Comparison of ENCODE assay signal across 28 cellular contexts in the genomic region with DNA sequence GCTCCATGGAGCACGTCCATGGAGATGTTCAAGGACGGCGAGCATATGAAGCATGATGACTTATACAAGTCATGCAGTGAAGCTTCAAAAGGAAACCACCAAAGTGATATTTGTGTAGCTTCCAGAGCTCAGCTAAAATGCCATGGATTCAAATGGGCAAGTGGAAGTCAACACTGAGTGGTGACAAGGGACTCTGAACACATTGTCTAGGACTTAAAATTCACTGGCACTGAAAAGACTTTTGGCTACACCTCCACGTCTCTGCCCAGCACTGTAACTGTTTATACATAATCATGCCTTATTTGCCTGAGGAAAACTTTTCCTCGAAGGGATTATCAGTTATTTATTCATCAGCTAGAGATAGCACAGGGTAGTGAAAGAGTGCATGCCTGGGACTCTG. TPM values are rescaled to one million over a fixed set of nuclear protein-coding genes. Genes with fewer than 3 reads are reported as not detected.
"Had no signal": no experiment of that assay in that cellular context is flagged by ENCODE, and none has a peak within 500 bp of the region (broad histone marks: within the 10 kb centered on the region; RNA-seq: fewer than 3 reads in every experiment).

No MANE protein-coding gene starts in this region.

- H3K27me3 ChIP-seq: ascending aorta, body of pancreas, MG63 had no signal

- DNase-seq: activated B cell treated with CpG ODN at 0.5 μM for 24 hours; activated CD4-positive, alpha-beta T cell treated with anti-CD3 and anti-CD28 coated beads for 1 hour; activated CD4-positive, alpha-beta T cell treated with anti-CD3 and anti-CD28 coated beads, Interleukin-2, amount 10 ng/mL, durations not matched to agents 24 days and 14 days; activated CD4-positive, alpha-beta T cell treated with anti-CD3 and anti-CD28 coated beads, Interleukin-2, amount 50 U/mL, for 48 hours; activated CD8-positive, alpha-beta memory T cell treated with anti-CD3 and anti-CD28 coated beads, Interleukin-2, amount 10 ng/mL, durations not matched to agents 7 days and 5 days; activated effector memory CD4-positive, alpha-beta T cell treated with Interleukin-2 at 50 U/mL for 16 hours; activated naive CD4-positive, alpha-beta T cell; activated T-cell treated with anti-CD3 and anti-CD28 coated beads, Interleukin-2, amount 50 U/mL, for 24 hours; body of pancreas; MG63; MV-4-11; NCI-H1092 treated with DMSO at 0.1 percent for 48 hours; NCI-H1417 treated with DMSO at 0.1 percent for 48 hours; NCI-H1694; NCI-H2029; NCI-H2107; NCI-H2171 treated with DMSO at 0.1 percent for 48 hours; NCI-H226; NCI-H510A treated with DMSO at 0.1 percent for 48 hours; NCI-H69; NK-92 treated with Interleukin-12 subunit alpha and Interleukin-12 subunit beta, amount 100 ng/mL, for 24 hours; OCI-M1; SHP77 treated with DMSO at 0.1 percent for 48 hours had no signal

- H3K27ac ChIP-seq: ascending aorta, body of pancreas, RWPE1 had no signal

- ATAC-seq: activated CD8-positive, alpha-beta memory T cell treated with anti-CD3 and anti-CD28 coated beads, Interleukin-2, amount 10 ng/mL, durations not matched to agents 7 days and 5 days; body of pancreas; Panc1 had no signal

- H3K36me3 ChIP-seq: ascending aorta, MG63 had no signal

- H3K4me1 ChIP-seq: ascending aorta had no signal

- H3K9me3 ChIP-seq: ascending aorta, body of pancreas, MG63 had no signal

- H3K4me3 ChIP-seq: ascending aorta, body of pancreas, MG63 had no signal

RNA-seq across cellular contexts. Expression of a gene that starts 15.2 kb away (rescaled TPM):
- total RNA-seq: activated B cell treated with CpG ODN at 0.5 μM for 24 hours; activated CD4-positive, alpha-beta T cell treated with anti-CD3 and anti-CD28 coated beads, Interleukin-2, amount 10 ng/mL, durations not matched to agents 24 days and 14 days; activated CD8-positive, alpha-beta memory T cell treated with anti-CD3 and anti-CD28 coated beads, Interleukin-2, amount 10 ng/mL, durations not matched to agents 7 days and 5 days; activated T-helper 1 cell treated with anti-CD3 and anti-CD28 coated beads, Interleukin-12 subunit alpha, Interleukin-12 subunit beta, Interleukin-2, Interleukin-4 antibody, amounts not matched to agents 30 ng/mL and 10 ng/mL and 1 ng/mL, durations not matched to agents 14 hours and 24 hours and 36 hours; ascending aorta; body of pancreas; SK-MEL-5 had no signal

RNA-seq across cellular contexts. Expression of a gene that starts 39.1 kb away (rescaled TPM):
- total RNA-seq: activated B cell treated with CpG ODN at 0.5 μM for 24 hours; activated CD4-positive, alpha-beta T cell treated with anti-CD3 and anti-CD28 coated beads, Interleukin-2, amount 10 ng/mL, durations not matched to agents 24 days and 14 days; activated CD8-positive, alpha-beta memory T cell treated with anti-CD3 and anti-CD28 coated beads, Interleukin-2, amount 10 ng/mL, durations not matched to agents 7 days and 5 days; activated T-helper 1 cell treated with anti-CD3 and anti-CD28 coated beads, Interleukin-12 subunit alpha, Interleukin-12 subunit beta, Interleukin-2, Interleukin-4 antibody, amounts not matched to agents 30 ng/mL and 10 ng/mL and 1 ng/mL, durations not matched to agents 14 hours and 24 hours and 36 hours; ascending aorta; body of pancreas; SK-MEL-5 had no signal
